ENCODE assay signal across 31 cellular contexts in genomic region chr12:10909462-10909861, GRCh38.
"Had no signal": no experiment of that assay in that cellular context is flagged by ENCODE, and none has a peak within 500 bp of the region (broad histone marks: within the 10 kb centered on the region; RNA-seq: fewer than 3 reads in every experiment).

TSS of gene TAS2R13 (minus strand) at chr12:10909562. CDS start at chr12:10909298, 264 bp downstream.

- H3K36me3 ChIP-seq: breast epithelium, colonic mucosa, WERI-Rb-1 had no signal

- ATAC-seq: activated CD4-positive, alpha-beta T cell treated with anti-CD3 and anti-CD28 coated beads for 36 hours; activated CD4-positive, CD25-positive, alpha-beta regulatory T cell treated with anti-CD3 and anti-CD28 coated beads, Interleukin-2, amount 50 U/mL, for 24 hours; activated CD8-positive, alpha-beta memory T cell treated with anti-CD3 and anti-CD28 coated beads, Interleukin-2, amount 10 ng/mL, durations not matched to agents 7 days and 5 days; activated CD8-positive, alpha-beta T cell treated with anti-CD3 and anti-CD28 coated beads, Interleukin-2, amount 10 ng/mL, durations not matched to agents 7 days and 5 days; activated naive CD8-positive, alpha-beta T cell treated with anti-CD3 and anti-CD28 coated beads, Interleukin-2, amount 50 U/mL, for 24 hours; WTC11 had no signal

- H3K9me3 ChIP-seq: colonic mucosa had no signal

- H3K27ac ChIP-seq: ascending aorta, breast epithelium, colonic mucosa, WERI-Rb-1 had no signal

- H3K4me3 ChIP-seq: ascending aorta, breast epithelium, colonic mucosa had no signal

- DNase-seq: activated CD4-positive, alpha-beta memory T cell treated with anti-CD3 and anti-CD28 coated beads, Interleukin-2, amount 10 ng/mL, durations not matched to agents 7 days and 5 days; activated CD4-positive, alpha-beta T cell treated with anti-CD3 and anti-CD28 coated beads for 1 hour; activated CD4-positive, alpha-beta T cell treated with anti-CD3 and anti-CD28 coated beads for 36 hours; activated CD4-positive, alpha-beta T cell treated with anti-CD3 and anti-CD28 coated beads for 48 hours; activated CD4-positive, alpha-beta T cell treated with anti-CD3 and anti-CD28 coated beads, Interleukin-2, amount 10 ng/mL, durations not matched to agents 7 days and 5 days; activated CD4-positive, alpha-beta T cell treated with anti-CD3 and anti-CD28 coated beads, Interleukin-2, amount 50 U/mL, for 48 hours; activated CD4-positive, CD25-positive, alpha-beta regulatory T cell; activated CD8-positive, alpha-beta memory T cell treated with anti-CD3 and anti-CD28 coated beads for 24 hours; activated CD8-positive, alpha-beta memory T cell treated with anti-CD3 and anti-CD28 coated beads, Interleukin-2, amount 10 ng/mL, durations not matched to agents 7 days and 5 days; activated CD8-positive, alpha-beta memory T cell treated with anti-CD3 and anti-CD28 coated beads, Interleukin-2, amount 50 U/mL, for 48 hours; activated CD8-positive, alpha-beta T cell treated with anti-CD3 and anti-CD28 coated beads, Interleukin-2, amount 10 ng/mL, durations not matched to agents 7 days and 5 days; activated effector memory CD4-positive, alpha-beta T cell treated with Interleukin-2 at 50 U/mL for 16 hours; activated gamma-delta T cell; activated naive CD4-positive, alpha-beta T cell treated with anti-CD3 and anti-CD28 coated beads for 36 hours; activated naive CD8-positive, alpha-beta T cell treated with anti-CD3 and anti-CD28 coated beads, Interleukin-2, amount 10 ng/mL, durations not matched to agents 7 days and 5 days; activated naive CD8-positive, alpha-beta T cell treated with anti-CD3 and anti-CD28 coated beads, Interleukin-2, amount 50 U/mL, for 24 hours; activated T-cell treated with anti-CD3 and anti-CD28 coated beads, Interleukin-2, amount 50 U/mL, for 24 hours; activated T-cell treated with anti-CD3 and anti-CD28 coated beads, Interleukin-2, amount 50 U/mL, for 48 hours; amygdala; anterior cingulate cortex; central memory CD4-positive, alpha-beta T cell; colonic mucosa; T-helper 1 cell; T-helper 2 cell; T-helper 9 cell; WERI-Rb-1 had no signal

- FAIRE-seq: TTC549 had no signal

- H3K4me1 ChIP-seq: ascending aorta, breast epithelium, colonic mucosa had no signal

- H3K27me3 ChIP-seq: ascending aorta, breast epithelium, colonic mucosa had no signal
